Comparison of ENCODE assay signal across 25 cellular contexts in the genomic region with DNA sequence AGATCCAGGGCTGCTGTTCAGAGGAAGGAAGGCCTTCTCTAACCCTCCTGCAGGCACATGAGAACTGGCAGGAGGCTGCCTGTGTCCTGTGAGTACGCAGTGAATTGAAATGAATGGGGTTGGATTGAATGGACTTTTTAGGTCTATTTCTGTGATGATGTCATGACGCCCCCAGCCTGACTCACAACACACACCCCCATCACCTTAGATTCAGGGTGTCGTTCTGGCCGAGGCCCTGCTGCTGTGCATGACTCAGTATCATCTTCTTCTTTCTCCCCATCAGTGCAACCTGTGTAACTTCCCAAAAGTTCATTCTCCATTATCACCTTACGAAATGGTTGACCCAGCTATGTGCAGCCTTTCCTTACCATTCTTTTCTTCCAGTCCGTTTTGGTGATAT. TPM values are rescaled to one million over a fixed set of nuclear protein-coding genes. Genes with fewer than 3 reads are reported as not detected.
DNase-seq lines count a peak whose midpoint lies in the region; ATAC-seq and TF ChIP-seq lines count a peak whose summit lies in the region.
"Had no signal": no experiment of that assay in that cellular context is flagged by ENCODE, and none has a peak within 500 bp of the region (broad histone marks: within the 10 kb centered on the region; RNA-seq: fewer than 3 reads in every experiment).

No MANE protein-coding gene starts in this region.

- H3K4me1 Mint-ChIP-seq in activated naive CD8-positive, alpha-beta T cell treated with anti-CD3 and anti-CD28 coated beads, Interleukin-2, amount 50 U/mL, for 24 hours = peaks cover 2% of the 10 kb centered on the region
- H3K4me1 Mint-ChIP-seq in activated naive CD8-positive, alpha-beta T cell treated with anti-CD3 and anti-CD28 coated beads for 36 hours = no peaks in the 10 kb centered on the region
- H3K4me1 Mint-ChIP-seq: B cell had no signal

- no peak overlapping the region for H3K4me3 Mint-ChIP-seq in activated naive CD8-positive, alpha-beta T cell treated with anti-CD3 and anti-CD28 coated beads, Interleukin-2, amount 50 U/mL, for 24 hours
- H3K4me3 Mint-ChIP-seq in activated naive CD8-positive, alpha-beta T cell treated with anti-CD3 and anti-CD28 coated beads for 36 hours = no peak overlapping the region
- H3K4me3 Mint-ChIP-seq: B cell; CD8-positive, alpha-beta T cell had no signal

- DNase-seq in activated CD4-positive, CD25-positive, alpha-beta regulatory T cell (lab: John Stamatoyannopoulos, UW) = no peak
- no peak for DNase-seq in activated naive CD8-positive, alpha-beta T cell treated with anti-CD3 and anti-CD28 coated beads, Interleukin-2, amount 50 U/mL, for 24 hours
- no peak for DNase-seq in activated naive CD8-positive, alpha-beta T cell treated with anti-CD3 and anti-CD28 coated beads for 36 hours
- DNase-seq in RKO (ENCODE audit: low spot score) (peak; percentile 33), head of caudate nucleus (peak in 23 of 42 donors; percentile 6 to 58 (median 37)), NOMO-1 treated with DMSO at 0.1 percent for 48 hours (lab: John Stamatoyannopoulos, UW; ENCODE audit: unreplicated experiment) (no peak), GM13976 (ENCODE audit: low spot score) (no peak)
- DNase-seq: Caco-2; CD8-positive, alpha-beta T cell; IMR-90; NCI-H1048; NCI-H1417; NCI-H1694; NCI-H2029 treated with DMSO at 0.1 percent for 48 hours; NCI-H446 treated with DMSO at 0.1 percent for 48 hours; NCI-H526; NCI-H82; NK-92 treated with Interleukin-12 subunit alpha and Interleukin-12 subunit beta, amount 100 ng/mL, for 24 hours; PC-9; Right ventricle myocardium superior; RPMI8226 had no signal

- no peaks in the 10 kb centered on the region for H3K9me3 Mint-ChIP-seq in activated naive CD8-positive, alpha-beta T cell treated with anti-CD3 and anti-CD28 coated beads, Interleukin-2, amount 50 U/mL, for 24 hours
- peaks cover 2% of the 10 kb centered on the region for H3K9me3 Mint-ChIP-seq in activated naive CD8-positive, alpha-beta T cell treated with anti-CD3 and anti-CD28 coated beads for 36 hours

- peak; percentile 28 to 43 for ATAC-seq in activated CD4-positive, CD25-positive, alpha-beta regulatory T cell treated with anti-CD3 and anti-CD28 coated beads, Interleukin-2, amount 50 U/mL, for 24 hours
- ATAC-seq in activated naive CD8-positive, alpha-beta T cell treated with anti-CD3 and anti-CD28 coated beads, Interleukin-2, amount 50 U/mL, for 24 hours = peak; percentile 73
- ATAC-seq: CD8-positive, alpha-beta T cell; HCT116 had no signal

- no peak overlapping the region for H3K27ac Mint-ChIP-seq in activated naive CD8-positive, alpha-beta T cell treated with anti-CD3 and anti-CD28 coated beads, Interleukin-2, amount 50 U/mL, for 24 hours
- H3K27ac Mint-ChIP-seq in activated naive CD8-positive, alpha-beta T cell treated with anti-CD3 and anti-CD28 coated beads for 36 hours = no peak overlapping the region
- H3K27ac Mint-ChIP-seq: B cell; CD8-positive, alpha-beta T cell had no signal

- peaks cover 6% of the 10 kb centered on the region for H3K27me3 Mint-ChIP-seq in activated naive CD8-positive, alpha-beta T cell treated with anti-CD3 and anti-CD28 coated beads, Interleukin-2, amount 50 U/mL, for 24 hours
- peaks cover 13% of the 10 kb centered on the region for H3K27me3 Mint-ChIP-seq in activated naive CD8-positive, alpha-beta T cell treated with anti-CD3 and anti-CD28 coated beads for 36 hours

- TF ChIP-seq CTCF in GM13976 (IDR thresholded peaks at IDR 0.05; ENCODE audit: borderline replicate concordance, control extremely low read depth, extremely low read depth, insufficient read depth, missing control alignments) = no peak

- intact Hi-C loops in head of caudate nucleus (cut with DNase I) = no loop called here

- in situ Hi-C loops in GM13976 (cut with MboI; ENCODE audit: low sequenced_read_pairs, unreplicated experiment) = no loop called here

- no peaks in the 10 kb centered on the region for H3K36me3 Mint-ChIP-seq in activated naive CD8-positive, alpha-beta T cell treated with anti-CD3 and anti-CD28 coated beads, Interleukin-2, amount 50 U/mL, for 24 hours (ENCODE audit: low read depth)
- no peaks in the 10 kb centered on the region for H3K36me3 Mint-ChIP-seq in activated naive CD8-positive, alpha-beta T cell treated with anti-CD3 and anti-CD28 coated beads for 36 hours
- H3K36me3 Mint-ChIP-seq: CD8-positive, alpha-beta T cell had no signal

RNA-seq across cellular contexts. Expression of a gene that starts 5.4 kb away (rescaled TPM):
- total RNA-seq in activated naive CD8-positive, alpha-beta T cell treated with anti-CD3 and anti-CD28 coated beads for 36 hours = not detected
- total RNA-seq: B cell; CD8-positive, alpha-beta T cell; IMR-90 had no signal

RNA-seq across cellular contexts. Expression of a gene that starts 33.4 kb away (rescaled TPM):
- total RNA-seq in activated naive CD8-positive, alpha-beta T cell treated with anti-CD3 and anti-CD28 coated beads for 36 hours = not detected
- total RNA-seq: B cell; Caco-2; CD8-positive, alpha-beta T cell; H1; IMR-90; PC-9 had no signal

Comparison
In these comparisons a context has a peak if more than half of its experiments do, and no peak if none do; other contexts are left out.
1. DNase-seq: peak in RKO (single experiment) and head of caudate nucleus (23 of 42); none in activated CD4-positive, CD25-positive, alpha-beta regulatory T cell (0 of 4), activated naive CD8-positive, alpha-beta T cell treated with anti-CD3 and anti-CD28 coated beads, Interleukin-2, amount 50 U/mL, for 24 hours (single experiment), activated naive CD8-positive, alpha-beta T cell treated with anti-CD3 and anti-CD28 coated beads for 36 hours (single experiment), NOMO-1 treated with DMSO at 0.1 percent for 48 hours (single experiment) and GM13976 (single experiment).